9 cellular contexts compared by ENCODE assay signal in the genomic region with DNA sequence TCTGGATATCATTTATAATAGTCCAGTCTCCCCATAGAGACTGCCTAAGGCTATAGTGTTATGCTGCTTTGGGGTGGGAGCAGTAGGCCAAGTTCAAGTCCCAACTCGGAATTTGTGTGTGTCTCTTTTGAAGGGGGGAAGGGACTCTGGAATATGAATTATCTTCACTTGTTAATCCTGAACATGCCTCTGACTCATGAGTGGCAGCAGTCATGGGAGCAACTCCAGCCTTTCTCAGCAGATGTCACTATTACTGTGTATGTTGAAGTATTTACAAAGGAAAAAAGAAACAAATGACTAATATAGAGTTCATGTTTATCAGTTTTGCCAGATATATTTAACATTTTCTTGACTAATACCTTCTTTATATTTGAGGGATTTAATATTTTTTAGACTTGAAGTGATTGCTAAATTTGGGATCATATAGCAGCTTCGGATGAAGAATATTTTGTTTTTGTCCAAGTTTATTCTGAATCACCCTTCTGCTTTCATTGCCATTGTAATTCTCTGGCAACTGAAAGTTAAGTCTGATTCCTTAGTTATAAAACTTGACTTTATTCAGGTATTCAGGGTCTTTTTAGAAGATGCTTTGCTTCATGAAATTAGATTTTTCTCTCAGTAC. TPM values are rescaled to one million over a fixed set of nuclear protein-coding genes. Genes with fewer than 3 reads are reported as not detected.
DNase-seq lines count a peak whose midpoint lies in the region; ATAC-seq, FAIRE-seq and TF ChIP-seq lines count a peak whose summit lies in the region.
"Had no signal": no experiment of that assay in that cellular context is flagged by ENCODE, and none has a peak within 500 bp of the region (broad histone marks: within the 10 kb centered on the region; RNA-seq: fewer than 3 reads in every experiment).

No MANE protein-coding gene starts in this region.

- DNase-seq in DMS53 (lab: John Stamatoyannopoulos, UW) (peak; percentile 78), K562 (ENCODE audit: extremely low read depth in 1 of 4, low spot score in 3 of 4) (peak; percentile 37 to 70 (median 50)), left lobe of liver (ENCODE audit: low spot score) (no peak), GM12892 (ENCODE audit: insufficient read length) (no peak)
- DNase-seq in NK-92 treated with Interleukin-12 subunit alpha and Interleukin-12 subunit beta, amount 100 ng/mL, for 24 hours (lab: John Stamatoyannopoulos, UW), result no peak

- peaks cover 3% of the 10 kb centered on the region for H4K20me1 ChIP-seq in Loucy (ENCODE audit: insufficient read depth, low read length, poor library complexity, severe bottlenecking)
- H4K20me1 ChIP-seq in K562 (replicated peaks; ENCODE audit: control insufficient read depth, insufficient read depth, low read length), result no peaks in the 10 kb centered on the region

- CTCF ChIA-PET in K562 (lab: Yijun Ruan, JAX; ENCODE audit: low intra/inter-chr PET ratio), result interaction anchor here (0.8 to 2.4 kb wide), 3 partner anchors 101 to 881 kb away, joined by 3 to 23 read pairs (median 3); no protein-coding TSS in a partner anchor

- H3K9me1 ChIP-seq in K562 (ENCODE audit: control insufficient read depth, insufficient read depth, low read length), result no peaks in the 10 kb centered on the region

- H3K27me3 ChIP-seq in Loucy (ENCODE audit: insufficient read depth, low read length, poor library complexity, severe bottlenecking) (no peaks in the 10 kb centered on the region), K562 (ENCODE audit: control insufficient read depth in 2 of 2, insufficient read depth in 2 of 2, low read length in 2 of 2) (no peaks in the 10 kb centered on the region)

- no peaks in the 10 kb centered on the region for H3K9me2 ChIP-seq in Loucy (replicated peaks; ENCODE audit: low read depth, low read length)

- TF ChIP-seq RAD21 in K562 (CRISPR knock-in tag; conservative IDR thresholded peaks at IDR 0.05 in 1 of 2, IDR thresholded peaks at IDR 0.05 in 1 of 2), result peak; percentile 78 to 83

- peaks cover 94% of the 10 kb centered on the region for H3K36me3 ChIP-seq in Loucy (ENCODE audit: insufficient read depth, low read length)
- H3K36me3 ChIP-seq in K562 (ENCODE audit: control insufficient read depth, insufficient read depth, low read length), result peaks cover 99% of the 10 kb centered on the region

- 63% methylated on average over 2 of the region's 2 CpGs for WGBS in K562 (ENCODE audit: insufficient coverage, low coverage, missing lambda C conversion rate)

- TF ChIP-seq EP300 in K562 (IDR thresholded peaks at IDR 0.05; ENCODE audit: low read length), result peak; percentile 3; the same call in 1 of the 2 replicates

- H3K27ac ChIP-seq in K562 (ENCODE audit: extremely low read depth, low read depth, low read length), result no peak overlapping the region

- POLR2A ChIA-PET in K562 (lab: Yijun Ruan, JAX), result interaction anchor here (0.7 to 2.0 kb wide), 4 partner anchors 7 to 361 kb away, joined by 3 to 10 read pairs (median 3); a partner anchor contains a TSS

- H3K4me1 ChIP-seq in Loucy (ENCODE audit: insufficient read depth, low read length, poor library complexity, severe bottlenecking) (peaks cover 21% of the 10 kb centered on the region), K562 (replicated peaks in 1 of 2; ENCODE audit: control insufficient read depth in 2 of 2, insufficient read depth in 2 of 2, low read length in 2 of 2) (peaks cover 0 to 6% of the 10 kb centered on the region in 2 experiments; a peak in 1 of 5 replicates)

- H3F3A ChIP-seq in Loucy (ENCODE audit: low read depth), result 0 out of 2 replicates have a peak, but pooled peaks cover 5% of the 10 kb centered on the region

- intact Hi-C loops in K562 (cut with micrococcal nuclease), result loop anchor here (1.0 to 5.0 kb wide), 3 partner anchors 82 to 155 kb away; partner anchors contain the start of gene ECI2

- H3K9ac ChIP-seq in Loucy (ENCODE audit: low read depth, low read length, poor library complexity, severe bottlenecking), result no peak overlapping the region
- H3K9ac ChIP-seq in K562 (ENCODE audit: insufficient read depth in 1 of 2, low read depth in 2 of 2, low read length in 2 of 2), result no peak overlapping the region

- TF ChIP-seq POLR2A in K562 (conservative IDR thresholded peaks at IDR 0.05), result no peak
- no peak for TF ChIP-seq POLR2A in GM12892 (IDR thresholded peaks at IDR 0.05; ENCODE audit: low read depth, low read length)

- H3K4me3 ChIP-seq in Loucy (ENCODE audit: low read length, poor library complexity, severe bottlenecking) (no peak overlapping the region), K562 (no peak overlapping the region)
- H3K4me3 ChIP-seq: lung had no signal

- peak; percentile 84 for ATAC-seq in K562
- peak; percentile 77 for ATAC-seq in left lobe of liver
- ATAC-seq in HG02571 (IDR thresholded peaks at IDR 0.05; ENCODE audit: unreplicated experiment), result no peak
- ATAC-seq in HG02642 (IDR thresholded peaks at IDR 0.05; ENCODE audit: poor library complexity, unreplicated experiment), result no peak

- H3K9me3 ChIP-seq in Loucy (ENCODE audit: insufficient read depth, low read depth, low read length), result no peaks in the 10 kb centered on the region
- no peaks in the 10 kb centered on the region for H3K9me3 ChIP-seq in K562 (replicated peaks; ENCODE audit: control insufficient read depth, insufficient read depth, low read depth, low read length)

- TF ChIP-seq CTCF in Loucy (conservative IDR thresholded peaks at IDR 0.05; ENCODE audit: low read length) (peak; percentile 64), K562 (IDR thresholded peaks at IDR 0.05 in 2 of 3, conservative IDR thresholded peaks at IDR 0.05 in 1 of 3; ENCODE audit: insufficient read depth in 2 of 3, low read depth in 1 of 3, low read length in 3 of 3) (peak; percentile 48 to 77 (median 48); a peak in 3 of 6 replicates)

- in situ Hi-C loops in K562 (cut with MboI), result no loop called here

- no peaks in the 10 kb centered on the region for H3K79me2 ChIP-seq in Loucy (ENCODE audit: insufficient read depth, low read length)
- peaks cover 1% of the 10 kb centered on the region; the same call in 1 of the 3 replicates for H3K79me2 ChIP-seq in K562 (ENCODE audit: control insufficient read depth, insufficient read depth, low read length)

- H3K4me2 ChIP-seq in Loucy (ENCODE audit: low read depth, low read length, poor library complexity, severe bottlenecking), result no peak overlapping the region
- H3K4me2 ChIP-seq in K562 (ENCODE audit: insufficient read depth, low read length), result no peak overlapping the region

- H2AFZ ChIP-seq in Loucy (ENCODE audit: low read length) (no peak overlapping the region), K562 (ENCODE audit: low read depth, low read length) (no peak overlapping the region)

- BruUV-seq in K562 (replicated peaks; lab: Mats Ljungman, UMichigan), result no TSS peak

- FAIRE-seq in K562 (lab: Jason Lieb, UNC), result peak; percentile 82
- FAIRE-seq in GM12892 (lab: Jason Lieb, UNC), result no peak

TF ChIP-seq in K562, 482 proteins besides CTCF, POLR2A, EP300 and RAD21 (continues in another document):
- TF ChIP-seq PHTF2 (CRISPR knock-in tag; IDR thresholded peaks at IDR 0.05), result no peak
- TF ChIP-seq FOXK2 (conservative IDR thresholded peaks at IDR 0.05 in 1 of 2, IDR thresholded peaks at IDR 0.05 in 1 of 2; ENCODE audit: low read depth in 2 of 2), result peak in 1 of 2 experiments; percentile 33; a peak in 1 of 4 replicates
- no peak for TF ChIP-seq ZNF324 (CRISPR knock-in tag; IDR thresholded peaks at IDR 0.05)
- TF ChIP-seq ZBTB49 (CRISPR knock-in tag; IDR thresholded peaks at IDR 0.05; ENCODE audit: borderline replicate concordance), result no peak
- no peak for TF ChIP-seq TEAD1 (CRISPR knock-in tag; IDR thresholded peaks at IDR 0.05)

RNA-seq across cellular contexts. Expression of gene FAM217A, which starts 23.4 kb away (rescaled TPM):
- total RNA-seq in K562 (2011; cell fraction: chromatin; rRNA removed; ENCODE audit: low replicate concordance), result not detected in 2 replicates
- total RNA-seq in K562 (2011; cell fraction: nucleolus; rRNA removed), result not detected in 2 replicates
- not detected in 2 replicates for total RNA-seq in K562 (2011; cell fraction: nucleoplasm; rRNA removed)
- total RNA-seq in K562 (2014; rRNA removed), result not detected in 2 replicates
- total RNA-seq in K562 (2014; rRNA removed; fragmentation: Illumina TruSeq; extraction: Trizol), result not detected in 2 replicates
- total RNA-seq in K562 (2015; rRNA removed; fragmentation: Illumina TruSeq; extraction: Trizol), result not detected in 2 replicates
- not detected in 2 replicates for total RNA-seq in K562 (2021)
- polyA plus RNA-seq in K562 (2011; rRNA removed), result not detected in 2 replicates
- polyA plus RNA-seq in K562 (2011; cell fraction: cytosol; rRNA removed), result not detected in 2 replicates
- polyA plus RNA-seq in K562 (2011; cell fraction: nucleus; rRNA removed), result not detected in 2 replicates
- polyA plus RNA-seq in K562 (2012), result not detected in 2 replicates
- polyA plus RNA-seq in K562 (2014; fragmentation: Illumina TruSeq; extraction: Trizol), result not detected in 2 replicates
- polyA plus RNA-seq in K562 (2014; fragmentation: Nextera tagmentation; extraction: Ambion mirVana), result not detected
- polyA plus RNA-seq in K562 (2014; rRNA removed), result not detected in 2 replicates
- not detected in 2 replicates for polyA minus RNA-seq in K562 (2011; rRNA and poly(A)+ RNA removed)
- not detected in 2 replicates for polyA minus RNA-seq in K562 (2011; cell fraction: cytosol; rRNA and poly(A)+ RNA removed)
- polyA minus RNA-seq in K562 (2011; cell fraction: nucleus; rRNA and poly(A)+ RNA removed), result not detected in 2 replicates
- total RNA-seq in left lobe of liver, result not detected
- not detected for polyA plus RNA-seq in GM12892 (2012; ENCODE audit: missing spikeins)
- total RNA-seq: lung had no signal
- polyA plus RNA-seq: lung had no signal

Comparison
In these comparisons a context has a peak if more than half of its experiments do, and no peak if none do; other contexts are left out.
1. DNase-seq: peak in DMS53 (single experiment) and K562 (4 of 4); none in left lobe of liver (single experiment), GM12892 (single experiment) and NK-92 treated with Interleukin-12 subunit alpha and Interleukin-12 subunit beta, amount 100 ng/mL, for 24 hours (single experiment).
2. ATAC-seq: peak in K562 (single experiment) and left lobe of liver (single experiment); none in HG02571 (single experiment) and HG02642 (single experiment).